25 cellular contexts compared by ENCODE assay signal in the genomic region with DNA sequence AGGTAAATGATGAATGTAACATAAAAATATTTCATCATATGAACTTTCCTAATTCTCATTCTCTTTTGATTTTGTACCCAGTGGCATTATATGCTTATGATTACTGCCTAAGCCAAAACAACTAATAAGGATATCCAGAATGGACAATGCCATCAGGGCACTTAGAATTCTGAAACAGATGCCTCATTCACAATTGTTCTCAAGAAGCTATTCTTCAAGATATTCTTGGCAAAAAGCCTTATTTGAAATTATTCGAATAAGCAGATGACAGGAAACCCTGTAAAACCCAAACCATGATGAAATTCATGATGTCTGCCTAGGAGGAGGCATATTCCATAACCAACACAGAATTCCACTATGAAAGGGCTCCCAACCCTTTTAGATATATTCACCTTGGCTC.
"Had no signal": no experiment of that assay in that cellular context is flagged by ENCODE, and none has a peak within 500 bp of the region (broad histone marks: within the 10 kb centered on the region; RNA-seq: fewer than 3 reads in every experiment).

No MANE protein-coding gene starts in this region.

- H3K9me3 ChIP-seq: adrenal gland, breast epithelium, SK-N-SH had no signal

- H3K27me3 ChIP-seq: adrenal gland, breast epithelium had no signal

- DNase-seq: activated CD4-positive, alpha-beta T cell treated with anti-CD3 and anti-CD28 coated beads for 36 hours; activated CD8-positive, alpha-beta memory T cell treated with anti-CD3 and anti-CD28 coated beads, Interleukin-2, amount 50 U/mL, for 4 hours; activated CD8-positive, alpha-beta T cell treated with anti-CD3 and anti-CD28 coated beads for 36 hours; activated gamma-delta T cell treated with Interleukin-2 at 50 U/mL for 16 hours; activated naive CD4-positive, alpha-beta T cell treated with anti-CD3 and anti-CD28 coated beads, Interleukin-2, amount 10 ng/mL, durations not matched to agents 7 days and 5 days; activated naive CD8-positive, alpha-beta T cell treated with anti-CD3 and anti-CD28 coated beads for 36 hours; activated T-cell treated with anti-CD3 and anti-CD28 coated beads, Interleukin-2, amount 50 U/mL, for 72 hours; anterior cingulate cortex; central memory CD4-positive, alpha-beta T cell; Kasumi-1; KBM-7; NCI-H1048; NCI-H146; NCI-H187 treated with DMSO at 0.1 percent for 48 hours; NCI-H2081 treated with DMSO at 0.1 percent for 48 hours; NCI-H345; NCI-H510A; NCI-H526 treated with DMSO at 0.1 percent for 48 hours; NCI-H82; SK-N-SH; T-helper 1 cell; WERI-Rb-1 had no signal

- H3K4me3 ChIP-seq: adrenal gland, breast epithelium had no signal

- ATAC-seq: activated CD4-positive, alpha-beta T cell treated with anti-CD3 and anti-CD28 coated beads for 36 hours; activated CD8-positive, alpha-beta T cell treated with anti-CD3 and anti-CD28 coated beads for 36 hours; activated T-cell treated with anti-CD3 and anti-CD28 coated beads, Interleukin-2, amount 50 U/mL, for 72 hours had no signal

- FAIRE-seq: RCC 7860 had no signal

- H3K27ac ChIP-seq: adrenal gland, WERI-Rb-1 had no signal

- H3K4me1 ChIP-seq: adrenal gland, breast epithelium had no signal

- H3K36me3 ChIP-seq: adrenal gland, breast epithelium, WERI-Rb-1 had no signal
